ENCODE assay signal across 8 cellular contexts in the genomic region with DNA sequence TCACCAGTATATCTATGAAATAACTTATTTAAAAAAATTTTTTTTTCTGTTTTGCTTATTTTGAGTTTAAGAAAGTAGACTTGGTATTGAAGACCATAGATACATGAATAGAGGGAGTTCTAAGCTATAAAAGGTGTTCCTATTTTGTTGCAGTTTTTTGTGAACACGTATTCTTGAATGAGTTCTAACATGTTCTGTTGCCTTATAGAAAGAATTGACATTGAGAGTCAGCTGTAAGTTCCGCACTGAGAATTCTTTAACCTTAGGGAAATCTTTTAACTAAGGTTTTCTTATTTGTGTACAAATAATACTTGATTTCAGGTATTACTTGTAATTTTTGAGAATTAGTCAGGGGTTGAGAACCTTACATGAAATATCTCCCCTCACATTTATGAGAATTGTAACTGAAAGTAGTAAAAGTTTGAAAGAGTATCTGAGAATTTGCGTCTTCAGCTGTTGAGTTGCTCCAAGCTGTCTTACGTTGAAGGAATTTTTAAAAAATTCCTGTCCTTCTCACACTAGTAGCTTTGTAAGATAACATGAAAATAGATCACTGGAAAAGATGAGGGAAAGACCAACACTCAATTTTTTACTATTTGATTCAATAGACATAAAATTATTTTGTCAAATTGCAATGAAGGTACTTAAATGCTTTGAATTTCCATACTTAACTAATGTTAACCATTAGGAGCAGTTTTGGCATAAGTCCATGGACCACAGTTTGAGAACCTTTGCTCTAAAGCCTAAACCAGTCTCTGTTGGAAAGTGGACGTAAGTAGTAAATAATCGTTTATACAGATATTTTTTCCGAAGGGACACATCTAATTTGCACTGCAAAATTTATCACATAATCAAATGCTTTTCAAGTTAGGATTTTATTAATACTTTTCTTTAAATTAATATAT. TPM values are rescaled to one million over a fixed set of nuclear protein-coding genes. Genes with fewer than 3 reads are reported as not detected.
DNase-seq lines count a peak whose midpoint lies in the region; FAIRE-seq and TF ChIP-seq lines count a peak whose summit lies in the region.

No MANE protein-coding gene starts in this region.

- no peaks in the 10 kb centered on the region for H3K4me1 Mint-ChIP-seq in dendritic cell treated with granulocyte-macrophage colony-stimulating factor and Interleukin-4, amounts not matched to agents 40 ng/mL and 50 ng/mL, for 4 days (ENCODE audit: low read depth)

- no peak overlapping the region for H2AFZ ChIP-seq in neuron (ENCODE audit: low read depth, low read length)

- H3K27ac Mint-ChIP-seq in dendritic cell treated with granulocyte-macrophage colony-stimulating factor and Interleukin-4, amounts not matched to agents 40 ng/mL and 50 ng/mL, for 4 days = no peak overlapping the region

- TF ChIP-seq CTCF in D721Med (IDR thresholded peaks at IDR 0.05; ENCODE audit: insufficient read depth, missing control alignments) = no peak

- intact Hi-C loops in dendritic cell treated with granulocyte-macrophage colony-stimulating factor and Interleukin-4, amounts not matched to agents 40 ng/mL and 50 ng/mL, for 4 days (cut with micrococcal nuclease) = loop anchor here (5.0 to 10.0 kb wide), 2 partner anchors 167 to 275 kb away; partner anchors contain the start of genes CCDC18, MTF2 and TMED5

- H3K27me3 Mint-ChIP-seq in dendritic cell treated with granulocyte-macrophage colony-stimulating factor and Interleukin-4, amounts not matched to agents 40 ng/mL and 50 ng/mL, for 4 days = no peaks in the 10 kb centered on the region

- peaks cover 17% of the 10 kb centered on the region for H3K4me1 ChIP-seq in neuron (ENCODE audit: insufficient read depth, low read length)

- H3K27me3 ChIP-seq in neuron (ENCODE audit: insufficient read depth, low read length) = no peaks in the 10 kb centered on the region

- H3K4me3 Mint-ChIP-seq in dendritic cell treated with granulocyte-macrophage colony-stimulating factor and Interleukin-4, amounts not matched to agents 40 ng/mL and 50 ng/mL, for 4 days = peak overlapping the region; percentile 45

- no peak for FAIRE-seq in D721Med (lab: Jason Lieb, UNC)

- in situ Hi-C loops in G401 (cut with HindIII; ENCODE audit: low sequenced_read_pairs) = no loop called here

- peaks cover 12% of the 10 kb centered on the region for H3K36me3 ChIP-seq in neuron (ENCODE audit: insufficient read depth, low read length)

- no peaks in the 10 kb centered on the region for H3K9me3 ChIP-seq in neuron (ENCODE audit: low read length)

- DNase-seq in G401 (ENCODE audit: low spot score) (peak; percentile 37), NCI-H69 (lab: John Stamatoyannopoulos, UW) (peak; percentile 2), SHP77 treated with DMSO at 0.1 percent for 48 hours (lab: John Stamatoyannopoulos, UW) (no peak), mesenteric fat pad (ENCODE audit: low spot score) (no peak), D721Med (ENCODE audit: insufficient read length, low spot score) (no peak)
- DNase-seq in activated CD4-positive, CD25-positive, alpha-beta regulatory T cell treated with anti-CD3 and anti-CD28 coated beads, Interleukin-2, amount 50 U/mL, for 72 hours = no peak

- peak overlapping the region; percentile 68 for H3K4me3 ChIP-seq in neuron (ENCODE audit: low read length)

- no peaks in the 10 kb centered on the region for H3K9me3 Mint-ChIP-seq in dendritic cell treated with granulocyte-macrophage colony-stimulating factor and Interleukin-4, amounts not matched to agents 40 ng/mL and 50 ng/mL, for 4 days

- H3K36me3 Mint-ChIP-seq in dendritic cell treated with granulocyte-macrophage colony-stimulating factor and Interleukin-4, amounts not matched to agents 40 ng/mL and 50 ng/mL, for 4 days (ENCODE audit: low read depth) = peaks cover 30% of the 10 kb centered on the region

RNA-seq across cellular contexts. Expression of gene DR1, which starts 3.8 kb away (rescaled TPM):
- 53.4 and 68.5 TPM in 2 replicates for total RNA-seq in G401 (2014; rRNA removed; shearing (Covaris generic))
- 40.1 TPM for total RNA-seq in mesenteric fat pad

Comparison
In these comparisons a context has a peak if more than half of its experiments do, and no peak if none do; other contexts are left out.
1. DNase-seq: peak in G401 (single experiment) and NCI-H69 (single experiment); none in SHP77 treated with DMSO at 0.1 percent for 48 hours (single experiment), mesenteric fat pad (single experiment), D721Med (single experiment) and activated CD4-positive, CD25-positive, alpha-beta regulatory T cell treated with anti-CD3 and anti-CD28 coated beads, Interleukin-2, amount 50 U/mL, for 72 hours (single experiment).